1 cellular context compared by ENCODE assay signal in the genomic region with DNA sequence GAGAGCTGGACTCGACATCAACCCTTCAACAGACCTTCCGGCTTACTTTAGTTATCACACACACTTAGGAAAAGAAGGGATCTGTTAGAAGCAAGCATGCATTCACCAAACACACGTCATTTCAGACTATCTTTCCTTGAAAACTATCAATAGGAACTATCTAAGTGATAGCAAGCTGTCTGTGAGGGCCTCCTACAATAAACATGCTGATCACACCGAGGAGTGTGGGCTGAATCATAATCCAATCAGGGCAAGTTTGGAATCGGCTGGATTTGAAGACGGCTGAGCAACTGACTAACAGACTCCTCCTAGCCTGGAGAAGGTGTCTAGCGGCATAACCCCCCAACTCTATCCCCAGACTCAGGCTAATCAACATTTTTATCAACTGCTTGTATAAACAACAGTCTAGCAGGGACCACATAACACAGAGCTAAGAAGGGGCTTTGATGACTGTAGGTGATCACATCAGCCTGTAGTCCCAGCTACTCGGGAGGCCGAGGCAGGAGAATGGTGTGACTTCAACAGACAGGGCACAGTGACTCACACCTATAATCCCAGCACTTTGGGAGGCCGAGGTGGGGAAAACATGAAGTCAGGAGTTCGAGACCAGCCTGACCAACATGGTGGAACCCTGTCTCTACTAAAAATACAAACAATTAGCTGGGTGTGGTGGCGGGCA.
TF ChIP-seq lines count a peak whose summit lies in the region.

No MANE protein-coding gene starts in this region.

TF ChIP-seq in neural cell, 6 proteins besides CTCF, POLR2A, EP300 and RAD21 (continued from another document):
- TF ChIP-seq SMC3 (conservative IDR thresholded peaks at IDR 0.05; ENCODE audit: poor library complexity): no peak
- TF ChIP-seq EZH2 (IDR thresholded peaks at IDR 0.05; ENCODE audit: borderline replicate concordance, insufficient read depth, low read length, poor library complexity, severe bottlenecking): no peak
TF ChIP-seq in neural cell: peak in this region for 0.
